ENCODE assay signal across 8 cellular contexts in the genomic region with DNA sequence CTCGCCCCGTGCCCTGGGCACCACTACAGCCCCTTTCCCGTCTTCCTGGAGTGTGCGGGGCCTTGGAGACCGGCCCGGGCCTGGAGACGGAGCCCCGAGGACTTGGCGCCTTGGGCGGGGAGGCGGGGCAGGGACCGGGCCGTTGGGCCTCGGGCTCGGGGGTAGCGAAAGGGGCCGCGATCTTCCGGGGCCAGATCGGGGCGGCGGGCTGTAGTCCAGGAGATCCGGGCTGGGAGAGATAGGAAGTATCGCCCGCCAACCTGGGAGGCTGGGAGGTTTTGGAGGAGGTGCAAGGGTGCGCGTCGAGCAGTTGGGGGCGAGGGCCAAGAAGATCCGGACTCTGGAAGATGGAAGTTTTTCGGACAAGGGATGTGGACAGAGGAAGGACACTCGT. TPM values are rescaled to one million over a fixed set of nuclear protein-coding genes. Genes with fewer than 3 reads are reported as not detected.
DNase-seq lines count a peak whose midpoint lies in the region; ATAC-seq, FAIRE-seq and TF ChIP-seq lines count a peak whose summit lies in the region.

No MANE protein-coding gene starts in this region.

- ATAC-seq in A549 (peak; percentile 69 to 70), GM18858 (IDR thresholded peaks at IDR 0.05; ENCODE audit: unreplicated experiment) (peak; percentile 24), HG03025 (IDR thresholded peaks at IDR 0.05; ENCODE audit: low FRiP score, unreplicated experiment) (peak; percentile 27)

- H3K36me3 ChIP-seq in SK-N-MC (ENCODE audit: insufficient read depth, low read length) (no peaks in the 10 kb centered on the region), H1 (ENCODE audit: control insufficient read depth in 2 of 4, insufficient read depth in 4 of 4, low read length in 3 of 4) (no peaks in the 10 kb centered on the region), mucosa of stomach (ENCODE audit: control insufficient read depth, insufficient read depth, low read length) (no peaks in the 10 kb centered on the region), transverse colon (no peaks in the 10 kb centered on the region)

- 0 out of 2 replicates have a peak, but pooled peaks cover 2% of the 10 kb centered on the region for H3K79me1 ChIP-seq in H1 (ENCODE audit: low read depth, low read length)

- H2AK5ac ChIP-seq in H1 (ENCODE audit: low read depth, low read length) = no peak overlapping the region

- H3K9me3 ChIP-seq in A549 (no peaks in the 10 kb centered on the region), SK-N-MC (ENCODE audit: low read depth, low read length) (no peaks in the 10 kb centered on the region), H1 (ENCODE audit: insufficient read depth in 2 of 2, low read depth in 1 of 2, low read length in 1 of 2) (no peaks in the 10 kb centered on the region), mucosa of stomach (ENCODE audit: control insufficient read depth, low read length) (no peaks in the 10 kb centered on the region), transverse colon (no peaks in the 10 kb centered on the region)

- no peak overlapping the region for H3K4ac ChIP-seq in H1 (replicated peaks; ENCODE audit: insufficient read length, low read depth, low read length)

- no peak overlapping the region for H3K18ac ChIP-seq in H1 (ENCODE audit: extremely low read depth, low read length)

- H3K23me2 ChIP-seq in H1 (ENCODE audit: low read depth, low read length) = peaks cover 12% of the 10 kb centered on the region

- no peak overlapping the region for H3K23ac ChIP-seq in H1 (ENCODE audit: insufficient read length)

- H4K8ac ChIP-seq in H1 (ENCODE audit: extremely low read depth, insufficient read depth, low read length) = peak overlapping the region; percentile 91

- in situ Hi-C loops in transverse colon (cut with MboI; ENCODE audit: low pct_ligation_motif_present in 1 of 4, low pct_unique_long_range_greater_than_20kb in 1 of 4, low sequenced_read_pairs in 3 of 4) = no loop called here

- no peak overlapping the region for H2BK15ac ChIP-seq in H1 (ENCODE audit: low read length)

- H3K4me3 ChIP-seq in A549 (peak overlapping the region; percentile 86), SK-N-MC (peak overlapping the region; percentile 99), H1 (ENCODE audit: extremely low read depth in 1 of 4, insufficient read depth in 2 of 4, low read depth in 3 of 4, low read length in 4 of 4) (peak overlapping the region; percentile 74 to 95 (median 84)), mucosa of stomach (ENCODE audit: low read length) (peak overlapping the region; percentile 65), transverse colon (peak overlapping the region; percentile 84 to 99 (median 97))

- H4K20me1 ChIP-seq in H1 (replicated peaks in 1 of 2; ENCODE audit: control insufficient read depth in 1 of 2, insufficient read depth in 2 of 2, low read length in 2 of 2) = peaks cover 4 to 17% of the 10 kb centered on the region in 2 experiments

- TF ChIP-seq CTCF in A549 (IDR thresholded peaks at IDR 0.05) (no peak), H1 (IDR thresholded peaks at IDR 0.05; ENCODE audit: control extremely low read depth in 1 of 3, insufficient read depth in 1 of 3, low read depth in 1 of 3, low read length in 3 of 3) (no peak), transverse colon (IDR thresholded peaks at IDR 0.05) (no peak)

- no peak for FAIRE-seq in A549 (lab: Jason Lieb, UNC)
- FAIRE-seq in H1 (lab: Jason Lieb, UNC) = no peak

- H2BK5ac ChIP-seq in H1 (ENCODE audit: low read depth, low read length) = 0 out of 2 replicates have a peak overlapping the region, but pooled peaks have one; percentile 66

- H4K91ac ChIP-seq in H1 (replicated peaks; ENCODE audit: insufficient read length, low read length) = no peak overlapping the region

- POLR2A ChIA-PET in A549 (lab: Yijun Ruan, JAX) = no interaction called here
- POLR2A ChIA-PET in H1 (lab: Charles Lee; ENCODE audit: partially characterized antibody) = interaction anchor here (1.0 kb wide), 1 partner anchor 144 kb away, joined by 3 read pairs; no protein-coding TSS in a partner anchor

- DNase-seq in A549 (ENCODE audit: low read depth in 1 of 2, low spot score in 1 of 2) (peak; percentile 16 to 17), SK-N-MC (ENCODE audit: low read depth, low spot score) (no peak), H1 (ENCODE audit: low read depth in 1 of 2, low spot score in 2 of 2) (no peak), transverse colon (peak; percentile 45), Ammon's horn (ENCODE audit: low spot score) (no peak)

- H3K56ac ChIP-seq in H1 (replicated peaks; ENCODE audit: insufficient read length, low read depth, low read length) = peak overlapping the region; percentile 86

- H2AFZ ChIP-seq in H1 (ENCODE audit: low read length) = no peak overlapping the region

- WGBS in A549 (ENCODE audit: missing lambda C conversion rate) = 3% methylated on average over 11 of the region's 32 CpGs
- WGBS in H1 (ENCODE audit: extremely low coverage in 1 of 2, insufficient coverage in 1 of 2, insufficient read length in 1 of 2, insufficient replicate concordance in 2 of 2, low coverage in 1 of 2, low lambda C conversion rate in 2 of 2, missing lambda C conversion rate in 1 of 2), 2 experiments = 2% methylated on average over 19 of the region's 32 CpGs; no CpG with 5 or more reads in 1 of the 2 experiments
- WGBS in transverse colon (ENCODE audit: low coverage in 1 of 2), 2 donors = 0% methylated on average over 1 to 21 of the region's 32 CpGs

- H2BK20ac ChIP-seq in H1 (ENCODE audit: low read length) = no peak overlapping the region

- H3K9ac ChIP-seq in SK-N-MC (ENCODE audit: insufficient read length) (peak overlapping the region; percentile 90), H1 (replicated peaks in 1 of 4; ENCODE audit: extremely low read depth in 1 of 4, low read depth in 3 of 4, low read length in 3 of 4) (peak overlapping the region; percentile 84 to 98 (median 90)), mucosa of stomach (ENCODE audit: low read length) (peak overlapping the region; percentile 86)

- TF ChIP-seq POLR2A in A549 (IDR thresholded peaks at IDR 0.05; ENCODE audit: low read length) = no peak
- no peak for TF ChIP-seq POLR2A in H1 (IDR thresholded peaks at IDR 0.05; ENCODE audit: control extremely low read depth in 1 of 2, low read depth in 2 of 2, low read length in 2 of 2)
- TF ChIP-seq POLR2A in transverse colon (IDR thresholded peaks at IDR 0.05) = no peak

- H3K4me2 ChIP-seq in A549 = peak overlapping the region; percentile 91
- peak overlapping the region; percentile 75 to 77 for H3K4me2 ChIP-seq in H1 (ENCODE audit: insufficient read depth in 1 of 2, low read depth in 2 of 2, low read length in 2 of 2)

- H2BK12ac ChIP-seq in H1 (ENCODE audit: low read depth, low read length) = no peak overlapping the region

- no peak overlapping the region for H3K14ac ChIP-seq in H1 (ENCODE audit: insufficient read length)

- peak overlapping the region; percentile 82 for H4K5ac ChIP-seq in H1 (ENCODE audit: insufficient read length, low read depth, low read length)

- H3K27me3 ChIP-seq in H1 (replicated peaks in 1 of 4; ENCODE audit: control insufficient read depth in 3 of 4, extremely low read depth in 1 of 4, insufficient read depth in 3 of 4, low read length in 3 of 4) (no peaks in the 10 kb centered on the region), mucosa of stomach (ENCODE audit: control insufficient read depth, insufficient read depth, low read length) (no peaks in the 10 kb centered on the region), transverse colon (no peaks in the 10 kb centered on the region)

- H2BK120ac ChIP-seq in H1 (replicated peaks; ENCODE audit: low read depth, low read length) = no peak overlapping the region

- CTCF ChIA-PET in A549 (lab: Yijun Ruan, JAX) = no interaction called here
- CTCF ChIA-PET in H1 (lab: Charles Lee; ENCODE audit: partially characterized antibody) = interaction anchor here (1.2 kb wide), 1 partner anchor 14 kb away, joined by 3 read pairs; no protein-coding TSS in a partner anchor

- TF ChIP-seq EP300 in A549 (IDR thresholded peaks at IDR 0.05) (no peak), H1 (IDR thresholded peaks at IDR 0.05; ENCODE audit: borderline replicate concordance in 1 of 2, low read depth in 2 of 2, low read length in 2 of 2) (no peak), transverse colon (IDR thresholded peaks at IDR 0.05; ENCODE audit: low read depth) (no peak)

- intact Hi-C loops in transverse colon (cut with DNase I; ENCODE audit: low total_unique reads) = no loop called here

- H3K4me1 ChIP-seq in A549 (peaks cover 13% of the 10 kb centered on the region; the same call in 2 of the 3 replicates), H1 (replicated peaks in 1 of 4; ENCODE audit: control insufficient read depth in 3 of 4, insufficient read depth in 4 of 4, low read length in 3 of 4) (no peaks in the 10 kb centered on the region), mucosa of stomach (ENCODE audit: control insufficient read depth, insufficient read depth, low read length) (peaks cover 12% of the 10 kb centered on the region), transverse colon (peaks cover 5 to 29% (median 24%) of the 10 kb centered on the region in 4 donors)

- peaks cover 3 to 58% of the 10 kb centered on the region in 2 experiments for H3K79me2 ChIP-seq in H1 (ENCODE audit: control insufficient read depth in 1 of 2, insufficient read depth in 2 of 2, low read length in 2 of 2)

- no peak for TF ChIP-seq RAD21 in A549 (conservative IDR thresholded peaks at IDR 0.05 in 1 of 2, IDR thresholded peaks at IDR 0.05 in 1 of 2)
- no peak for TF ChIP-seq RAD21 in H1 (IDR thresholded peaks at IDR 0.05 in 1 of 2, conservative IDR thresholded peaks at IDR 0.05 in 1 of 2; ENCODE audit: low read depth in 2 of 2, low read length in 2 of 2)

- H3K27ac ChIP-seq in A549 = peak overlapping the region; percentile 84 to 95
- no peak overlapping the region for H3K27ac ChIP-seq in SK-N-MC
- peak overlapping the region; percentile 48; the same call in 1 of the 2 replicates for H3K27ac ChIP-seq in H1 (ENCODE audit: low read depth, low read length)
- peak overlapping the region; percentile 91 to 94 (median 93) for H3K27ac ChIP-seq in transverse colon

RNA-seq across cellular contexts. Expression of a gene that starts 0.5 kb away (rescaled TPM):
- polyA plus RNA-seq in A549 (2011; rRNA removed) (20.0 and 22.8 TPM in 2 replicates), A549 (2017; fragmentation: RNase III; extraction: RNeasy Plus Mini Kit Qiagen cat#74134 plus additional on column Dnase treatment) (21.1 to 22.8 TPM (median 21.5 TPM) in 3 replicates), H1 (2011; rRNA removed) (18.6 and 22.6 TPM in 2 replicates)
- polyA plus RNA-seq in A549 (2012; cell fraction: cytosol; rRNA removed) = 11.4 and 13.6 TPM in 2 replicates
- polyA plus RNA-seq in A549 (2012; cell fraction: nucleus; rRNA removed) = 6.8 and 10.7 TPM in 2 replicates
- polyA minus RNA-seq in A549 (2011; rRNA and poly(A)+ RNA removed) = 9.4 and 9.7 TPM in 2 replicates
- 47.7 and 57.8 TPM in 2 replicates for total RNA-seq in H1 (2021; fragmentation: NEBNext Ultra II Directional; extraction: Animal tissue kit (Norgen Biotek cat#: 25700))
- 29.4 TPM for polyA plus RNA-seq in H1 (2011; cell fraction: cytosol; rRNA removed)
- 12.4 TPM for polyA plus RNA-seq in H1 (2011; cell fraction: nucleus; rRNA removed)
- 35.5 to 40.8 TPM (median 38.1 TPM) in 4 replicates for polyA plus RNA-seq in H1 (2012, experiment 1 of 2)
- 5.1 TPM for polyA plus RNA-seq in H1 (2012, experiment 2 of 2)
- 48.1 TPM for polyA plus RNA-seq in H1 (2013, experiment 1 of 2)
- 50.1 TPM for polyA plus RNA-seq in H1 (2013, experiment 2 of 2)
- 22.5 and 23.1 TPM in 2 replicates for polyA minus RNA-seq in H1 (2011; rRNA and poly(A)+ RNA removed)
- 22.0 TPM for polyA minus RNA-seq in H1 (2011; cell fraction: cytosol; rRNA and poly(A)+ RNA removed)
- 11.6 TPM for polyA minus RNA-seq in H1 (2011; cell fraction: nucleus; rRNA and poly(A)+ RNA removed)
- 10 to 100 TPM; 10.7 to 23.2 (median 17.6) TPM for total RNA-seq in transverse colon

RNA-seq across cellular contexts. Expression of a gene that starts 15.1 kb away (rescaled TPM):
- 14.0 and 20.4 TPM in 2 replicates for polyA plus RNA-seq in A549 (2011; rRNA removed)
- polyA plus RNA-seq in A549 (2012; cell fraction: cytosol; rRNA removed) = 5.0 and 5.1 TPM in 2 replicates
- 2.3 and 3.8 TPM in 2 replicates for polyA plus RNA-seq in A549 (2012; cell fraction: nucleus; rRNA removed)
- 13.1 to 14.1 TPM (median 13.7 TPM) in 3 replicates for polyA plus RNA-seq in A549 (2017; fragmentation: RNase III; extraction: RNeasy Plus Mini Kit Qiagen cat#74134 plus additional on column Dnase treatment)
- 2.9 and 3.0 TPM in 2 replicates for polyA minus RNA-seq in A549 (2011; rRNA and poly(A)+ RNA removed)
- 15.0 and 16.2 TPM in 2 replicates for total RNA-seq in H1 (2021; fragmentation: NEBNext Ultra II Directional; extraction: Animal tissue kit (Norgen Biotek cat#: 25700))
- polyA plus RNA-seq in H1 (2011; rRNA removed) = 5.9 and 10.8 TPM in 2 replicates
- polyA plus RNA-seq in H1 (2011; cell fraction: cytosol; rRNA removed) = 13.9 TPM
- 1.9 TPM for polyA plus RNA-seq in H1 (2011; cell fraction: nucleus; rRNA removed)
- 14.2 to 18.1 TPM (median 15.6 TPM) in 4 replicates for polyA plus RNA-seq in H1 (2012, experiment 1 of 2)
- polyA plus RNA-seq in H1 (2012, experiment 2 of 2) = 4.8 TPM
- 9.2 TPM for polyA plus RNA-seq in H1 (2013, experiment 1 of 2)
- polyA plus RNA-seq in H1 (2013, experiment 2 of 2) = 9.1 TPM
- 3.8 TPM in 2 replicates for polyA minus RNA-seq in H1 (2011; rRNA and poly(A)+ RNA removed)
- 4.4 TPM for polyA minus RNA-seq in H1 (2011; cell fraction: cytosol; rRNA and poly(A)+ RNA removed)
- polyA minus RNA-seq in H1 (2011; cell fraction: nucleus; rRNA and poly(A)+ RNA removed) = 3.0 TPM
- total RNA-seq in transverse colon = 10 to 100 TPM in 1 of 4 donors, 1 to 10 TPM in 3; 4.5 to 13.0 (median 8.4) TPM

Comparison
In these comparisons a context has a peak if more than half of its experiments do, and no peak if none do; other contexts are left out.
1. DNase-seq: peak in A549 (2 of 2) and transverse colon (single experiment); none in SK-N-MC (single experiment), H1 (0 of 2) and Ammon's horn (single experiment).
2. Peak in every context shown above with its lines, with median percentiles within 50 percentile points of each other: ATAC-seq, H3K4me3 ChIP-seq and H3K9ac ChIP-seq.